In the genomic region with DNA sequence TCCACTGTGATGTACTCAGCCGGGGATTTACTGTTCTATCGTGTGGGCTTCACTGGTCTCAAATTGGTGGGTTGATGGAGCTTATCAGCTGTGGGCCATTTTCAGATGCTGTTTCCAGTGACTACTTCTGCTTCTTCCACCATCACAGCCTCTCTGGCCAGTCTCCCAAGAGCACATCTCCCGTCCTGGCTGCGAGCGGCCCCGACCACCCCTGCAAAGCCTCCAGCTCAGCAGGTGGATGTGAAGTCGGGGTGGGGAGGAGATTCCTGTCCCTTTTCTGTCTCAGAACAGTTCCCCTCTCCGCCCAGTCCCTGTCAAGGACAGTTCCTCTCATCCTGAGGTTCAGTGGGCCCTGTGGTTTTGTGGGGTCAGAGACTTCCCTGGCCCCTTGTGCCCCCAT, we compare ENCODE assay signal across 17 cellular contexts. TPM values are rescaled to one million over a fixed set of nuclear protein-coding genes. Genes with fewer than 3 reads are reported as not detected.
"Had no signal": no experiment of that assay in that cellular context is flagged by ENCODE, and none has a peak within 500 bp of the region (broad histone marks: within the 10 kb centered on the region; RNA-seq: fewer than 3 reads in every experiment).

No MANE protein-coding gene starts in this region.

- H3K36me3 Mint-ChIP-seq: activated naive CD4-positive, alpha-beta T cell treated with anti-CD3 and anti-CD28 coated beads, Interleukin-2, amount 50 U/mL, for 72 hours had no signal

- ATAC-seq: activated CD4-positive, CD25-positive, alpha-beta regulatory T cell treated with anti-CD3 and anti-CD28 coated beads, Interleukin-2, amount 50 U/mL, for 24 hours; upper lobe of right lung had no signal

- H3K4me1 ChIP-seq: parathyroid adenoma, upper lobe of right lung had no signal

- H3K9ac ChIP-seq: parathyroid adenoma had no signal

- H3K79me2 ChIP-seq: parathyroid adenoma had no signal

- H3K36me3 ChIP-seq: neutrophil, upper lobe of right lung had no signal

- H3K27ac ChIP-seq: neutrophil, parathyroid adenoma, upper lobe of right lung had no signal

- H2AFZ ChIP-seq: parathyroid adenoma had no signal

- H3K27ac Mint-ChIP-seq: dendritic cell treated with granulocyte-macrophage colony-stimulating factor and Interleukin-4, amounts not matched to agents 40 ng/mL and 50 ng/mL, for 4 days had no signal

- H3K4me3 Mint-ChIP-seq: dendritic cell treated with granulocyte-macrophage colony-stimulating factor and Interleukin-4, amounts not matched to agents 40 ng/mL and 50 ng/mL, for 4 days had no signal

- H3K9me3 ChIP-seq: neutrophil, upper lobe of right lung had no signal

- H3K9me3 Mint-ChIP-seq: activated T-cell treated with anti-CD3 and anti-CD28 coated beads, Interleukin-2, amount 50 U/mL, for 24 hours; dendritic cell treated with granulocyte-macrophage colony-stimulating factor and Interleukin-4, amounts not matched to agents 40 ng/mL and 50 ng/mL, for 4 days had no signal

- DNase-seq: activated CD4-positive, alpha-beta T cell treated with anti-CD3 and anti-CD28 coated beads, Interleukin-2, amount 50 U/mL, for 1 hour; activated T-cell treated with anti-CD3 and anti-CD28 coated beads, Interleukin-2, amount 50 U/mL, for 24 hours; effector memory CD4-positive, alpha-beta T cell; foreskin melanocyte; stimulated activated CD4-positive, alpha-beta T cell treated with anti-CD3 and anti-CD28 coated beads, Interleukin-2, amount 100 ng/mL, for 48 hours; stimulated activated naive CD4-positive, alpha-beta T cell treated with Interleukin-2 at 50 U/mL for 16 hours; upper lobe of right lung had no signal

- H3K4me3 ChIP-seq: lung, upper lobe of right lung had no signal

RNA-seq across cellular contexts. Expression of gene KRTAP5-6, which starts 33.2 kb away (rescaled TPM):
- total RNA-seq: activated naive CD4-positive, alpha-beta T cell treated with anti-CD3 and anti-CD28 coated beads, Interleukin-2, amount 50 U/mL, for 72 hours; aorta; fibroblast of lung; lung; renal cortical epithelial cell; temporal lobe; upper lobe of right lung had no signal
